In the genomic region with DNA sequence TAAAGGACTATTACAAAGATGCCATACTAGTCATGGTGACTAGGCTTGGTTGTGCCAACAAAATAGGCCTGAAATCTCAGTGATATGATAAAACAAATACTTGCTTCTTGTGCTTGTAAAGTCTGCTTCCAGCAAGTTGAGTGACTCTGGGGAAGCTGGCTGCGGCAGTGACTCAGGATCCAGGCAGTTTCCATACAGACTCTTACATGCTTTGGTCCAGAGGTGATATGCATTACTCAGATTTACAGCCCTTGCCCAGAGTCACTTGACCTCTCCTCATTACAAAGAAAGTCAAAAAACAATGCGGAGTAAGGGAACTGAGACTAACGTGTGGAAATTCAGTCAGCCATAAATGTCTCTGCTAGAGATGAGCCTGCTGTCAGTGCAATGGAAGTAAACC, we compare ENCODE assay signal across 1 cellular context.
TF ChIP-seq lines count a peak whose summit lies in the region.

No MANE protein-coding gene starts in this region.

TF ChIP-seq in GM23338, 12 proteins besides CTCF, POLR2A, EP300 and RAD21 (continued from another document):
- TF ChIP-seq, protein P1, sequence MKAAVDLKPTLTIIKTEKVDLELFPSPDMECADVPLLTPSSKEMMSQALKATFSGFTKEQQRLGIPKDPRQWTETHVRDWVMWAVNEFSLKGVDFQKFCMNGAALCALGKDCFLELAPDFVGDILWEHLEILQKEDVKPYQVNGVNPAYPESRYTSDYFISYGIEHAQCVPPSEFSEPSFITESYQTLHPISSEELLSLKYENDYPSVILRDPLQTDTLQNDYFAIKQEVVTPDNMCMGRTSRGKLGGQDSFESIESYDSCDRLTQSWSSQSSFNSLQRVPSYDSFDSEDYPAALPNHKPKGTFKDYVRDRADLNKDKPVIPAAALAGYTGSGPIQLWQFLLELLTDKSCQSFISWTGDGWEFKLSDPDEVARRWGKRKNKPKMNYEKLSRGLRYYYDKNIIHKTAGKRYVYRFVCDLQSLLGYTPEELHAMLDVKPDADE (IDR thresholded peaks at IDR 0.05): no peak
- TF ChIP-seq, protein P2, sequence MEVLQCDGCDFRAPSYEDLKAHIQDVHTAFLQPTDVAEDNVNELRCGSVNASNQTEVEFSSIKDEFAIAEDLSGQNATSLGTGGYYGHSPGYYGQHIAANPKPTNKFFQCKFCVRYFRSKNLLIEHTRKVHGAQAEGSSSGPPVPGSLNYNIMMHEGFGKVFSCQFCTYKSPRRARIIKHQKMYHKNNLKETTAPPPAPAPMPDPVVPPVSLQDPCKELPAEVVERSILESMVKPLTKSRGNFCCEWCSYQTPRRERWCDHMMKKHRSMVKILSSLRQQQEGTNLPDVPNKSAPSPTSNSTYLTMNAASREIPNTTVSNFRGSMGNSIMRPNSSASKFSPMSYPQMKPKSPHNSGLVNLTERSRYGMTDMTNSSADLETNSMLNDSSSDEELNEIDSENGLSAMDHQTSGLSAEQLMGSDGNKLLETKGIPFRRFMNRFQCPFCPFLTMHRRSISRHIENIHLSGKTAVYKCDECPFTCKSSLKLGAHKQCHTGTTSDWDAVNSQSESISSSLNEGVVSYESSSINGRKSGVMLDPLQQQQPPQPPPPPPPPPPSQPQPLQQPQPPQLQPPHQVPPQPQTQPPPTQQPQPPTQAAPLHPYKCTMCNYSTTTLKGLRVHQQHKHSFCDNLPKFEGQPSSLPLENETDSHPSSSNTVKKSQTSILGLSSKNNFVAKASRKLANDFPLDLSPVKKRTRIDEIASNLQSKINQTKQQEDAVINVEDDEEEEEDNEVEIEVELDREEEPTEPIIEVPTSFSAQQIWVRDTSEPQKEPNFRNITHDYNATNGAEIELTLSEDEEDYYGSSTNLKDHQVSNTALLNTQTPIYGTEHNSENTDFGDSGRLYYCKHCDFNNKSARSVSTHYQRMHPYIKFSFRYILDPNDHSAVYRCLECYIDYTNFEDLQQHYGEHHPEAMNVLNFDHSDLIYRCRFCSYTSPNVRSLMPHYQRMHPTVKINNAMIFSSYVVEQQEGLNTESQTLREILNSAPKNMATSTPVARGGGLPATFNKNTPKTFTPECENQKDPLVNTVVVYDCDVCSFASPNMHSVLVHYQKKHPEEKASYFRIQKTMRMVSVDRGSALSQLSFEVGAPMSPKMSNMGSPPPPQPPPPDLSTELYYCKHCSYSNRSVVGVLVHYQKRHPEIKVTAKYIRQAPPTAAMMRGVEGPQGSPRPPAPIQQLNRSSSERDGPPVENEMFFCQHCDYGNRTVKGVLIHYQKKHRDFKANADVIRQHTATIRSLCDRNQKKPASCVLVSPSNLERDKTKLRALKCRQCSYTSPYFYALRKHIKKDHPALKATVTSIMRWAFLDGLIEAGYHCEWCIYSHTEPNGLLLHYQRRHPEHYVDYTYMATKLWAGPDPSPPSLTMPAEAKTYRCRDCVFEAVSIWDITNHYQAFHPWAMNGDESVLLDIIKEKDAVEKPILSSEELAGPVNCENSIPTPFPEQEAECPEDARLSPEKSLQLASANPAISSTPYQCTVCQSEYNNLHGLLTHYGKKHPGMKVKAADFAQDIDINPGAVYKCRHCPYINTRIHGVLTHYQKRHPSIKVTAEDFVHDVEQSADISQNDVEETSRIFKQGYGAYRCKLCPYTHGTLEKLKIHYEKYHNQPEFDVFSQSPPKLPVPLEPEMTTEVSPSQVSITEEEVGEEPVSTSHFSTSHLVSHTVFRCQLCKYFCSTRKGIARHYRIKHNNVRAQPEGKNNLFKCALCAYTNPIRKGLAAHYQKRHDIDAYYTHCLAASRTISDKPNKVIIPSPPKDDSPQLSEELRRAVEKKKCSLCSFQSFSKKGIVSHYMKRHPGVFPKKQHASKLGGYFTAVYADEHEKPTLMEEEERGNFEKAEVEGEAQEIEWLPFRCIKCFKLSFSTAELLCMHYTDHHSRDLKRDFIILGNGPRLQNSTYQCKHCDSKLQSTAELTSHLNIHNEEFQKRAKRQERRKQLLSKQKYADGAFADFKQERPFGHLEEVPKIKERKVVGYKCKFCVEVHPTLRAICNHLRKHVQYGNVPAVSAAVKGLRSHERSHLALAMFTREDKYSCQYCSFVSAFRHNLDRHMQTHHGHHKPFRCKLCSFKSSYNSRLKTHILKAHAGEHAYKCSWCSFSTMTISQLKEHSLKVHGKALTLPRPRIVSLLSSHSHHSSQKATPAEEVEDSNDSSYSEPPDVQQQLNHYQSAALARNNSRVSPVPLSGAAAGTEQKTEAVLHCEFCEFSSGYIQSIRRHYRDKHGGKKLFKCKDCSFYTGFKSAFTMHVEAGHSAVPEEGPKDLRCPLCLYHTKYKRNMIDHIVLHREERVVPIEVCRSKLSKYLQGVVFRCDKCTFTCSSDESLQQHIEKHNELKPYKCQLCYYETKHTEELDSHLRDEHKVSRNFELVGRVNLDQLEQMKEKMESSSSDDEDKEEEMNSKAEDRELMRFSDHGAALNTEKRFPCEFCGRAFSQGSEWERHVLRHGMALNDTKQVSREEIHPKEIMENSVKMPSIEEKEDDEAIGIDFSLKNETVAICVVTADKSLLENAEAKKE (CRISPR knock-in tag; IDR thresholded peaks at IDR 0.05): no peak
- TF ChIP-seq ZNF114 (CRISPR knock-in tag; IDR thresholded peaks at IDR 0.05): no peak
- no peak for TF ChIP-seq POLR2AphosphoS5 (IDR thresholded peaks at IDR 0.05; ENCODE audit: low read depth)
- no peak for TF ChIP-seq CREB1 (CRISPR knock-in tag; IDR thresholded peaks at IDR 0.05; ENCODE audit: low read depth)
TF ChIP-seq in GM23338: peak in this region for 0.
